Comparison of ENCODE assay signal across 8 cellular contexts in genomic region chr14:44896275-44897040, GRCh38.
DNase-seq lines count a peak whose midpoint lies in the region; ATAC-seq, FAIRE-seq and TF ChIP-seq lines count a peak whose summit lies in the region.

No MANE protein-coding gene starts in this region.

- H3K36me3 ChIP-seq in ES-I3 (ENCODE audit: insufficient read depth, low read length) (no peaks in the 10 kb centered on the region), breast epithelium (no peaks in the 10 kb centered on the region), neural progenitor cell (no peaks in the 10 kb centered on the region)

- peaks cover 4% of the 10 kb centered on the region for H3K4me1 ChIP-seq in ES-I3 (ENCODE audit: insufficient read depth, low read length)
- peaks cover 0 to 7% of the 10 kb centered on the region in 2 donors for H3K4me1 ChIP-seq in breast epithelium
- peaks cover 11% of the 10 kb centered on the region for H3K4me1 ChIP-seq in neural progenitor cell

- peaks cover 4% of the 10 kb centered on the region for H3K27me3 Mint-ChIP-seq in neural progenitor cell (ENCODE audit: insufficient read depth, low read depth)

- peak overlapping the region; percentile 89 to 94 (median 91) for H3K4me3 ChIP-seq in breast epithelium
- peak overlapping the region; percentile 84 for H3K4me3 ChIP-seq in neural progenitor cell

- H3K4me3 Mint-ChIP-seq in neural progenitor cell: peak overlapping the region; percentile 94

- H3K27ac ChIP-seq in breast epithelium (peak overlapping the region; percentile 99), neural progenitor cell (no peak overlapping the region)

- peaks cover 9% of the 10 kb centered on the region for H3K79me2 ChIP-seq in neural progenitor cell (ENCODE audit: low read depth)

- no peak for TF ChIP-seq POLR2A in breast epithelium (IDR thresholded peaks at IDR 0.05)

- H2AFZ ChIP-seq in neural progenitor cell (replicated peaks): peak overlapping the region; percentile 71

- no peak for FAIRE-seq in HTR-8/SVneo (lab: Jason Lieb, UNC)

- H3K9ac ChIP-seq in ES-I3 (ENCODE audit: low read depth, low read length) (peak overlapping the region; percentile 35; the same call in 1 of the 2 replicates), neural progenitor cell (no peak overlapping the region)

- H3K9me3 ChIP-seq in ES-I3 (ENCODE audit: control insufficient read depth, insufficient read depth, low read length) (no peaks in the 10 kb centered on the region), breast epithelium (no peaks in the 10 kb centered on the region), neural progenitor cell (ENCODE audit: low read depth) (no peaks in the 10 kb centered on the region)

- DNase-seq in breast epithelium (ENCODE audit: low spot score in 2 of 2): no peak
- DNase-seq in neural progenitor cell (ENCODE audit: low spot score): no peak
- DNase-seq in HTR-8/SVneo (ENCODE audit: insufficient read length, low spot score): no peak
- DNase-seq in NCI-H1048 (lab: John Stamatoyannopoulos, UW): no peak
- no peak for DNase-seq in posterior vena cava (ENCODE audit: low spot score)
- DNase-seq in activated CD4-positive, CD25-positive, alpha-beta regulatory T cell (lab: John Stamatoyannopoulos, UW): no peak

- H3K27me3 ChIP-seq in breast epithelium: no peaks in the 10 kb centered on the region
- H3K27me3 ChIP-seq in neural progenitor cell: no peaks in the 10 kb centered on the region

- H3K4me1 Mint-ChIP-seq in neural progenitor cell: peaks cover 3% of the 10 kb centered on the region

- TF ChIP-seq CTCF in breast epithelium (IDR thresholded peaks at IDR 0.05) (no peak), neural progenitor cell (IDR thresholded peaks at IDR 0.05) (no peak)

- no peaks in the 10 kb centered on the region for H3K36me3 Mint-ChIP-seq in neural progenitor cell

- H3K9me3 Mint-ChIP-seq in neural progenitor cell: peaks cover 5% of the 10 kb centered on the region

- no peaks in the 10 kb centered on the region for H4K20me1 ChIP-seq in neural progenitor cell (ENCODE audit: low read depth)

- H3K27ac Mint-ChIP-seq in neural progenitor cell: no peak overlapping the region

- intact Hi-C loops in breast epithelium (cut with DNase I; ENCODE audit: low total_unique reads) (no loop called here), posterior vena cava (cut with DNase I) (loop anchor here in 1 of 2 donors (5.0 kb wide), 1 partner anchor 66 kb away; the partner anchor contains the start of genes KLHL28 and TOGARAM1)

- H3K4me2 ChIP-seq in neural progenitor cell: peak overlapping the region; percentile 5

- ATAC-seq in HG03159 (IDR thresholded peaks at IDR 0.05; ENCODE audit: unreplicated experiment): peak; percentile 2

- peaks cover 22% of the 10 kb centered on the region for H3F3A ChIP-seq in neural progenitor cell (ENCODE audit: low read depth)
